Comparison of ENCODE assay signal across 24 cellular contexts in genomic region chr4:91837608-91838029, GRCh38.
DNase-seq lines count a peak whose midpoint lies in the region; ATAC-seq and TF ChIP-seq lines count a peak whose summit lies in the region.
"Had no signal": no experiment of that assay in that cellular context is flagged by ENCODE, and none has a peak within 500 bp of the region (broad histone marks: within the 10 kb centered on the region; RNA-seq: fewer than 3 reads in every experiment).

No MANE protein-coding gene starts in this region.

- peak in 1 of 2 experiments; percentile 71; a peak in 2 of 4 replicates for TF ChIP-seq EP300 in SK-N-SH (IDR thresholded peaks at IDR 0.05; ENCODE audit: borderline replicate concordance in 1 of 2, low read depth in 1 of 2, low read length in 1 of 2)

- TF ChIP-seq CTCF in SK-N-SH (IDR thresholded peaks at IDR 0.05) (no peak), GM13977 (IDR thresholded peaks at IDR 0.05; ENCODE audit: extremely low read depth, insufficient read depth, missing control alignments) (no peak)

- H3K79me2 ChIP-seq in SK-N-SH (ENCODE audit: insufficient read depth) = no peaks in the 10 kb centered on the region

- no peak overlapping the region for H2AFZ ChIP-seq in SK-N-SH (ENCODE audit: low read depth)

- H3K36me3 Mint-ChIP-seq in stimulated activated naive B cell treated with anti-CD40 and anti-IgM and Interleukin-4, amounts not matched to agents 10 μg/mL and 1 μg/mL and 100 μg/mL, for 72 hours = no peaks in the 10 kb centered on the region
- H3K36me3 Mint-ChIP-seq: stimulated activated effector memory CD8-positive, alpha-beta T cell treated with anti-CD3 and anti-CD28 coated beads, Interleukin-12 subunit alpha, Interleukin-12 subunit beta, amount 100 ng/mL, for 72 hours had no signal

- H3K4me1 ChIP-seq in SK-N-SH (ENCODE audit: control insufficient read depth in 1 of 2, insufficient read depth in 2 of 2, low read depth in 1 of 2, low read length in 1 of 2) = no peaks in the 10 kb centered on the region; a peak in 1 of 4 replicates
- H3K4me1 ChIP-seq: heart right ventricle, thyroid gland had no signal

- in situ Hi-C loops in GM13977 (cut with MboI; ENCODE audit: low pct_unique_long_range_greater_than_20kb, low sequenced_read_pairs, unreplicated experiment) = no loop called here

- peaks cover 8 to 12% of the 10 kb centered on the region in 2 donors for H3K9me3 Mint-ChIP-seq in stimulated activated naive B cell treated with anti-CD40 and anti-IgM and Interleukin-4, amounts not matched to agents 10 μg/mL and 1 μg/mL and 100 μg/mL, for 72 hours

- CTCF ChIA-PET in SK-N-SH (lab: Yijun Ruan, JAX) = no interaction called here

- no peak overlapping the region for H3K4me3 Mint-ChIP-seq in stimulated activated naive B cell treated with anti-CD40 and anti-IgM and Interleukin-4, amounts not matched to agents 10 μg/mL and 1 μg/mL and 100 μg/mL, for 72 hours
- H3K4me3 Mint-ChIP-seq: B cell; mesothelial cell of epicardium; neural crest cell; stimulated activated effector memory CD8-positive, alpha-beta T cell treated with anti-CD3 and anti-CD28 coated beads, Interleukin-12 subunit alpha, Interleukin-12 subunit beta, amount 100 ng/mL, for 72 hours had no signal

- no peak overlapping the region for H3K4me2 ChIP-seq in SK-N-SH
- H3K4me2 ChIP-seq: KMS-11 had no signal

- no peak for ATAC-seq in HG03469 (IDR thresholded peaks at IDR 0.05; ENCODE audit: unreplicated experiment)
- no peak for ATAC-seq in stimulated activated naive B cell treated with anti-CD40 and anti-IgM and Interleukin-4, amounts not matched to agents 10 μg/mL and 1 μg/mL and 100 μg/mL, for 72 hours (replicated peaks)
- ATAC-seq: heart right ventricle; stimulated activated effector memory CD8-positive, alpha-beta T cell treated with anti-CD3 and anti-CD28 coated beads, Interleukin-12 subunit alpha, Interleukin-12 subunit beta, amount 100 ng/mL, for 72 hours had no signal

- H3K9me3 ChIP-seq in SK-N-SH = peaks cover 9% of the 10 kb centered on the region
- H3K9me3 ChIP-seq: thyroid gland had no signal

- no peaks in the 10 kb centered on the region for H3K4me1 Mint-ChIP-seq in stimulated activated naive B cell treated with anti-CD40 and anti-IgM and Interleukin-4, amounts not matched to agents 10 μg/mL and 1 μg/mL and 100 μg/mL, for 72 hours
- H3K4me1 Mint-ChIP-seq: B cell; neural crest cell; stimulated activated effector memory CD8-positive, alpha-beta T cell treated with anti-CD3 and anti-CD28 coated beads, Interleukin-12 subunit alpha, Interleukin-12 subunit beta, amount 100 ng/mL, for 72 hours had no signal

- H3K9ac ChIP-seq in SK-N-SH = no peak overlapping the region
- H3K9ac ChIP-seq: KMS-11 had no signal

- peaks cover 5% of the 10 kb centered on the region for H3F3A ChIP-seq in SK-N-SH (replicated peaks; ENCODE audit: insufficient read depth)

- TF ChIP-seq RAD21 in SK-N-SH (IDR thresholded peaks at IDR 0.05; ENCODE audit: low read length) = no peak

- no peaks in the 10 kb centered on the region for H3K27me3 Mint-ChIP-seq in stimulated activated naive B cell treated with anti-CD40 and anti-IgM and Interleukin-4, amounts not matched to agents 10 μg/mL and 1 μg/mL and 100 μg/mL, for 72 hours
- H3K27me3 Mint-ChIP-seq: B cell had no signal

- 2% methylated on average over 1 of the region's 1 CpG for WGBS in SK-N-SH (ENCODE audit: low lambda C conversion rate)

- DNase-seq in HuH-7.5 (ENCODE audit: low spot score) (peak; percentile 2), SK-N-SH (no peak), fibroblast of peridontal ligament (ENCODE audit: extremely low read depth) (peak; percentile 36), renal cortical epithelial cell (ENCODE audit: low read depth) (peak; percentile 61), GM13977 (ENCODE audit: low spot score) (no peak), SIG-M5 treated with dmso at 0.1 percent for 504 hours (lab: John Stamatoyannopoulos, UW; ENCODE audit: unreplicated experiment) (no peak)
- DNase-seq in stimulated activated naive B cell treated with anti-CD40 and anti-IgM and Interleukin-4, amounts not matched to agents 10 μg/mL and 1 μg/mL and 100 μg/mL, for 72 hours = no peak
- DNase-seq: activated CD4-positive, alpha-beta T cell treated with anti-CD3 and anti-CD28 coated beads, Interleukin-2, amount 50 U/mL, for 1 hour; activated naive CD4-positive, alpha-beta T cell; Calu3; cortex of kidney; erythroblast; heart right ventricle; kidney; NCI-H1436; NCI-H2171 treated with DMSO at 0.1 percent for 48 hours; stimulated activated CD4-positive, alpha-beta T cell treated with anti-CD3 and anti-CD28 coated beads, Interleukin-15, amount 100 ng/mL, for 24 hours; thyroid gland had no signal

- H3K9me2 ChIP-seq in SK-N-SH = 0 out of 2 replicates have a peak, but pooled peaks cover 5% of the 10 kb centered on the region

- H3K27me3 ChIP-seq in SK-N-SH (ENCODE audit: insufficient read depth) = no peaks in the 10 kb centered on the region
- H3K27me3 ChIP-seq: heart right ventricle, thyroid gland had no signal

- POLR2A ChIA-PET in SK-N-SH (lab: Yijun Ruan, JAX) = no interaction called here

- H3K27ac Mint-ChIP-seq in stimulated activated naive B cell treated with anti-CD40 and anti-IgM and Interleukin-4, amounts not matched to agents 10 μg/mL and 1 μg/mL and 100 μg/mL, for 72 hours = no peak overlapping the region
- H3K27ac Mint-ChIP-seq: B cell; stimulated activated effector memory CD8-positive, alpha-beta T cell treated with anti-CD3 and anti-CD28 coated beads, Interleukin-12 subunit alpha, Interleukin-12 subunit beta, amount 100 ng/mL, for 72 hours had no signal

- no peak overlapping the region for H3K4me3 ChIP-seq in SK-N-SH (ENCODE audit: low read depth in 2 of 2, low read length in 1 of 2)
- H3K4me3 ChIP-seq: heart right ventricle, thyroid gland had no signal

- peak overlapping the region in 1 of 2 experiments; percentile 44; a peak in 3 of 4 replicates for H3K27ac ChIP-seq in SK-N-SH (ENCODE audit: low read depth in 2 of 2, low read length in 1 of 2)
- H3K27ac ChIP-seq: heart right ventricle, KMS-11, thyroid gland had no signal

- H4K20me1 ChIP-seq in SK-N-SH (ENCODE audit: insufficient read depth) = no peaks in the 10 kb centered on the region

- H3K36me3 ChIP-seq in SK-N-SH (replicated peaks in 1 of 2; ENCODE audit: control insufficient read depth in 1 of 2, insufficient read depth in 2 of 2, low read length in 1 of 2) = peaks cover 0 to 4% of the 10 kb centered on the region in 2 experiments
- H3K36me3 ChIP-seq: heart right ventricle, thyroid gland had no signal

TF ChIP-seq in SK-N-SH, 30 proteins besides CTCF, POLR2A, EP300 and RAD21 (continues in another document):
- TF ChIP-seq PBX3 (IDR thresholded peaks at IDR 0.05) (peak; percentile 74), NFIC (IDR thresholded peaks at IDR 0.05; ENCODE audit: borderline replicate concordance) (peak; percentile 4; the same call in 1 of the 2 replicates), SMC3 (IDR thresholded peaks at IDR 0.05; ENCODE audit: low read depth, low read length) (no peak), NRF1 (IDR thresholded peaks at IDR 0.05; ENCODE audit: low read depth, low read length) (no peak), JUND (IDR thresholded peaks at IDR 0.05) (peak; percentile 37), POLR2AphosphoS5 (IDR thresholded peaks at IDR 0.05; ENCODE audit: low read depth, low read length) (no peak), YY1 (IDR thresholded peaks at IDR 0.05; ENCODE audit: low read depth) (no peak), TAF1 (IDR thresholded peaks at IDR 0.05; ENCODE audit: borderline replicate concordance, low read depth, low read length) (no peak), RXRA (IDR thresholded peaks at IDR 0.05; ENCODE audit: borderline replicate concordance, low read depth) (no peak; the same call in 1 of the 2 replicates), MEF2A (IDR thresholded peaks at IDR 0.05; ENCODE audit: borderline replicate concordance, low read depth) (no peak), SIN3A (IDR thresholded peaks at IDR 0.05; ENCODE audit: borderline replicate concordance, low read depth, low read length) (no peak), TCF12 (IDR thresholded peaks at IDR 0.05) (peak; percentile 80), EZH2phosphoT487 (IDR thresholded peaks at IDR 0.05; ENCODE audit: borderline replicate concordance, low read depth) (no peak), TEAD4 (IDR thresholded peaks at IDR 0.05; ENCODE audit: borderline replicate concordance, insufficient read depth) (peak; percentile 60; the same call in 1 of the 2 replicates), FOSL2 (IDR thresholded peaks at IDR 0.05; ENCODE audit: borderline replicate concordance, low read depth) (peak; percentile 36; the same call in 1 of the 2 replicates), FOXM1 (IDR thresholded peaks at IDR 0.05; ENCODE audit: low read depth) (peak; percentile 49; the same call in 1 of the 2 replicates)
- TF ChIP-seq, protein P1, sequence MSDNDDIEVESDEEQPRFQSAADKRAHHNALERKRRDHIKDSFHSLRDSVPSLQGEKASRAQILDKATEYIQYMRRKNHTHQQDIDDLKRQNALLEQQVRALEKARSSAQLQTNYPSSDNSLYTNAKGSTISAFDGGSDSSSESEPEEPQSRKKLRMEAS (IDR thresholded peaks at IDR 0.05; ENCODE audit: low read depth) = no peak
- TF ChIP-seq, protein P2, sequence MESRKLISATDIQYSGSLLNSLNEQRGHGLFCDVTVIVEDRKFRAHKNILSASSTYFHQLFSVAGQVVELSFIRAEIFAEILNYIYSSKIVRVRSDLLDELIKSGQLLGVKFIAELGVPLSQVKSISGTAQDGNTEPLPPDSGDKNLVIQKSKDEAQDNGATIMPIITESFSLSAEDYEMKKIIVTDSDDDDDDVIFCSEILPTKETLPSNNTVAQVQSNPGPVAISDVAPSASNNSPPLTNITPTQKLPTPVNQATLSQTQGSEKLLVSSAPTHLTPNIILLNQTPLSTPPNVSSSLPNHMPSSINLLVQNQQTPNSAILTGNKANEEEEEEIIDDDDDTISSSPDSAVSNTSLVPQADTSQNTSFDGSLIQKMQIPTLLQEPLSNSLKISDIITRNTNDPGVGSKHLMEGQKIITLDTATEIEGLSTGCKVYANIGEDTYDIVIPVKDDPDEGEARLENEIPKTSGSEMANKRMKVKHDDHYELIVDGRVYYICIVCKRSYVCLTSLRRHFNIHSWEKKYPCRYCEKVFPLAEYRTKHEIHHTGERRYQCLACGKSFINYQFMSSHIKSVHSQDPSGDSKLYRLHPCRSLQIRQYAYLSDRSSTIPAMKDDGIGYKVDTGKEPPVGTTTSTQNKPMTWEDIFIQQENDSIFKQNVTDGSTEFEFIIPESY (IDR thresholded peaks at IDR 0.05; ENCODE audit: borderline replicate concordance, low read depth) = no peak

Comparison
In these comparisons a context has a peak if more than half of its experiments do, and no peak if none do; other contexts are left out.
1. DNase-seq: peak in HuH-7.5 (single experiment), fibroblast of peridontal ligament (single experiment) and renal cortical epithelial cell (single experiment); none in SK-N-SH (single experiment), GM13977 (single experiment), SIG-M5 treated with dmso at 0.1 percent for 504 hours (single experiment) and stimulated activated naive B cell treated with anti-CD40 and anti-IgM and Interleukin-4, amounts not matched to agents 10 μg/mL and 1 μg/mL and 100 μg/mL, for 72 hours (single experiment).